11 cellular contexts compared by ENCODE assay signal in the genomic region with DNA sequence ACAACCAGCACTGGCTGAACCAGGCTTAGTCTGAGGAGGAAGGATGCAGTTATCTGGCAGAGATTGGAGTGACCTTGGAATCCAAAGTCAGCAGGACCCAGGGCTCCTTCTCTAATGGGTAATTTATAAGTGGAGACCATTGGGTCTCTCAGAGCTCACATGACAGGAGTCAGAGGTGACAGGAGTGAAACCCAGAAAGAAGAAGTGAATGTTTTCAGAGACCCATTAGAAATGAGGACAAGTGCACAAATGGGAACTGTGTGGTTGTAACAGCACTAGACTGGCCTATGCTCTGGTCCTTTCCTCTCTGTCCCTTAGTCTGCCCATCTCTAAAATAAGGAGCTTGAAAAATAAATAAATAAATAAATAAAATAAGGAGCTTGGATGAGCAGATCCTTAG.
DNase-seq lines count a peak whose midpoint lies in the region; ATAC-seq and TF ChIP-seq lines count a peak whose summit lies in the region.
"Had no signal": no experiment of that assay in that cellular context is flagged by ENCODE, and none has a peak within 500 bp of the region (broad histone marks: within the 10 kb centered on the region; RNA-seq: fewer than 3 reads in every experiment).

No MANE protein-coding gene starts in this region.

- H3K9me3 ChIP-seq in stomach: no peaks in the 10 kb centered on the region

- no peak for DNase-seq in islet precursor cell
- no peak for DNase-seq in stomach
- DNase-seq in 8988T: no peak
- no peak for DNase-seq in brain microvascular endothelial cell
- DNase-seq: activated CD4-positive, alpha-beta T cell treated with anti-CD3 and anti-CD28 coated beads for 4 hours; activated gamma-delta T cell treated with Interleukin-2 at 50 U/mL for 16 hours; CD8-positive, alpha-beta T cell had no signal

- H3K4me1 ChIP-seq in stomach: no peaks in the 10 kb centered on the region

- no peak for TF ChIP-seq EP300 in stomach (IDR thresholded peaks at IDR 0.05)

- H3K4me3 ChIP-seq in stomach: no peak overlapping the region
- H3K4me3 ChIP-seq in brain microvascular endothelial cell (ENCODE audit: low read depth, low read length): no peak overlapping the region

- peaks cover 0 to 4% (median 0%) of the 10 kb centered on the region in 4 donors for H3K36me3 ChIP-seq in stomach
- H3K36me3 ChIP-seq in brain microvascular endothelial cell (replicated peaks): no peaks in the 10 kb centered on the region

- no peaks in the 10 kb centered on the region for H3K27me3 ChIP-seq in stomach
- no peaks in the 10 kb centered on the region for H3K27me3 ChIP-seq in brain microvascular endothelial cell (replicated peaks)

- intact Hi-C loops in stomach (cut with DNase I; ENCODE audit: low total_unique reads): no loop called here

- no peak for TF ChIP-seq POLR2A in stomach (IDR thresholded peaks at IDR 0.05)

- H3K27ac ChIP-seq in angular gyrus (ENCODE audit: low read depth, low read length) (peak overlapping the region; percentile 64), stomach (no peak overlapping the region), brain microvascular endothelial cell (no peak overlapping the region)

- ATAC-seq in GM18873 (IDR thresholded peaks at IDR 0.05; ENCODE audit: low FRiP score, unreplicated experiment): peak; percentile 69
- ATAC-seq in GM21528 (IDR thresholded peaks at IDR 0.05; ENCODE audit: low FRiP score, unreplicated experiment): peak; percentile 91
- peak; percentile 87 for ATAC-seq in HG03066 (IDR thresholded peaks at IDR 0.05; ENCODE audit: low read depth, unreplicated experiment)
- ATAC-seq: CD8-positive, alpha-beta T cell had no signal

- TF ChIP-seq CTCF in stomach (IDR thresholded peaks at IDR 0.05) (no peak), brain microvascular endothelial cell (IDR thresholded peaks at IDR 0.05; ENCODE audit: low read depth, low read length, missing control alignments) (no peak)

- in situ Hi-C loops in brain microvascular endothelial cell (cut with HindIII; ENCODE audit: low pct_ligation_motif_present, low sequenced_read_pairs): no loop called here
